Comparison of ENCODE assay signal across 8 cellular contexts in the genomic region with DNA sequence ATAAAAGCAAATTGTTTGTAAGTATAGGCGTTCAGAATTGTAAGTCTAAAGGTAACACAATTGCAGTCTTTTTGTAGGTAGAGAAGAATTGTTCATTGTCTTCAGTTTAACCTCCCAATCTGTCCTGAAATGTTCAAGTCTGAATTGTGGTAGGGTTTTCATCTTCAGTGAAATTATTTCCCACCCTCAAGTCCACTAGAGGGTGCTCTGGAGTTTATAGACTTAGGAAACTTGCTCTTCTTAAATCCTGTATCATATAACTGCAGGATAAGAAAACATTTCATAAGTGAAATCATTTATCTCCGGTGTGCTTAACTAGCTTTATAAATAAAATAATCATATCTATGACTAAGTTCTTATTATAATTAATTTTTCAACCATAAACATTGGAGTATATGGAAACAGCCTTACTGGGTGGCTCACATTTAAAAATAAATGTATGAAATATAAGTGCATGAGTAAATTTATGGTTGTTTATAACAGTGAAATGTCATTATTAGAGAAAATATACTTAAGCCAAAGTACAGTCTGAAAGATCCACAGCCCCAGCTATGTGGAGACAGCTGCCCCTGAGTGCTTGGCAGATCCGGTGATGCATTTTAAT.
DNase-seq lines count a peak whose midpoint lies in the region; ATAC-seq and TF ChIP-seq lines count a peak whose summit lies in the region.

No MANE protein-coding gene starts in this region.

- H3K79me1 ChIP-seq in IMR-90 (ENCODE audit: low read depth in 1 of 2, low read length in 2 of 2): peaks cover 38 to 78% of the 10 kb centered on the region in 2 experiments

- DNase-seq in IMR-90 (peak; percentile 74), Panc1 (ENCODE audit: low read depth, low spot score) (peak; percentile 30), midbrain (lab: John Stamatoyannopoulos, UW) (peak; percentile 59), NCI-H187 treated with DMSO at 0.1 percent for 48 hours (lab: John Stamatoyannopoulos, UW) (no peak)
- peak in 2 of 3 experiments; percentile 10 to 12 for DNase-seq in effector memory CD8-positive, alpha-beta T cell
- no peak for DNase-seq in activated naive CD4-positive, alpha-beta T cell treated with anti-CD3 and anti-CD28 coated beads for 36 hours

- peak overlapping the region; percentile 93 for H2AK5ac ChIP-seq in IMR-90 (ENCODE audit: low read depth, low read length)

- no TSS peak for BruUV-seq in IMR-90 (replicated peaks; lab: Mats Ljungman, UMichigan)
- no TSS peak for BruUV-seq in Panc1 (replicated peaks; lab: Mats Ljungman, UMichigan)

- peak overlapping the region; percentile 14; the same call in 1 of the 2 replicates for H3K9ac ChIP-seq in IMR-90 (ENCODE audit: low read depth, low read length)

- intact Hi-C loops in IMR-90 (cut with micrococcal nuclease) (loop anchor here (1.0 kb wide), 1 partner anchor 249 kb away; no protein-coding TSS in a partner anchor), Panc1 (cut with micrococcal nuclease; ENCODE audit: unreplicated experiment) (no loop called here)
- intact Hi-C loops in activated naive CD4-positive, alpha-beta T cell treated with anti-CD3 and anti-CD28 coated beads for 36 hours (cut with micrococcal nuclease): loop anchor here (1.0 to 5.0 kb wide), 5 partner anchors 14 to 410 kb away; no protein-coding TSS in a partner anchor

- no peak overlapping the region for H3K4me2 ChIP-seq in DOHH2 (ENCODE audit: low read length)
- H3K4me2 ChIP-seq in IMR-90 (ENCODE audit: low read depth, low read length): no peak overlapping the region

- H3K4me3 ChIP-seq in DOHH2 (ENCODE audit: low read length): no peak overlapping the region
- no peak overlapping the region for H3K4me3 ChIP-seq in IMR-90 (ENCODE audit: insufficient read depth, low read depth, low read length)
- no peak overlapping the region for H3K4me3 ChIP-seq in Panc1 (ENCODE audit: low read depth in 2 of 2, low read length in 2 of 2)

- peak overlapping the region; percentile 54; the same call in 2 of the 3 replicates for H2BK15ac ChIP-seq in IMR-90 (ENCODE audit: low read depth, low read length)

- peak overlapping the region; percentile 14 to 68; a peak in 2 of 4 replicates for H4K8ac ChIP-seq in IMR-90 (ENCODE audit: low read depth in 2 of 2, low read length in 2 of 2)

- H3K9me1 ChIP-seq in IMR-90 (ENCODE audit: insufficient read depth, low read length): peaks cover 22% of the 10 kb centered on the region

- no peaks in the 10 kb centered on the region for H3K27me3 ChIP-seq in DOHH2 (ENCODE audit: control insufficient read depth, low read length)
- H3K27me3 ChIP-seq in IMR-90 (ENCODE audit: control insufficient read depth, insufficient read depth, low read length): no peaks in the 10 kb centered on the region
- no peaks in the 10 kb centered on the region for H3K27me3 ChIP-seq in Panc1 (ENCODE audit: control insufficient read depth, insufficient read depth, low read length)

- H3K4ac ChIP-seq in IMR-90 (ENCODE audit: low read depth, low read length): peak overlapping the region; percentile 79

- H3K18ac ChIP-seq in IMR-90 (ENCODE audit: low read depth, low read length): peak overlapping the region; percentile 33; the same call in 1 of the 2 replicates

- ATAC-seq in IMR-90 (ENCODE audit: low read depth): peak; percentile 30; the same call in 1 of the 2 replicates
- ATAC-seq in Panc1: 0 out of 2 replicates have a peak, but pooled peaks have one; percentile 44
- no peak for ATAC-seq in effector memory CD8-positive, alpha-beta T cell (replicated peaks)
- ATAC-seq in stimulated activated memory B cell treated with anti-CD40 and anti-IgM and Interleukin-4, amounts not matched to agents 10 μg/mL and 1 μg/mL and 100 μg/mL, for 72 hours: no peak

- TF ChIP-seq CTCF in DOHH2 (IDR thresholded peaks at IDR 0.05; ENCODE audit: low read depth, low read length, poor library complexity, severe bottlenecking) (peak; percentile 66), IMR-90 (conservative IDR thresholded peaks at IDR 0.05; ENCODE audit: low read depth, low read length) (peak; percentile 69), Panc1 (IDR thresholded peaks at IDR 0.05) (peak; percentile 76; the same call in 1 of the 2 replicates)

- H3K36me3 ChIP-seq in DOHH2 (ENCODE audit: control insufficient read depth, low read length): peaks cover 34% of the 10 kb centered on the region
- peaks cover 60% of the 10 kb centered on the region for H3K36me3 ChIP-seq in IMR-90 (ENCODE audit: control insufficient read depth, insufficient read depth, low read length)
- peaks cover 53% of the 10 kb centered on the region for H3K36me3 ChIP-seq in Panc1 (ENCODE audit: control insufficient read depth, insufficient read depth, low read length)

- peak; percentile 49 for TF ChIP-seq RAD21 in IMR-90 (IDR thresholded peaks at IDR 0.05; ENCODE audit: low read length)

- 100% methylated on average over 1 of the region's 3 CpGs; no CpG with 5 or more reads in 1 of the 2 experiments for WGBS in IMR-90 (ENCODE audit: extremely low coverage in 2 of 2, insufficient read length in 1 of 2), 2 experiments

- H2AK9ac ChIP-seq in IMR-90 (replicated peaks; ENCODE audit: low read depth, low read length, poor library complexity): peak overlapping the region; percentile 1

- H4K5ac ChIP-seq in IMR-90 (ENCODE audit: low read depth, low read length): no peak overlapping the region

- no peak overlapping the region for H3K4me3 Mint-ChIP-seq in effector memory CD8-positive, alpha-beta T cell
- H3K4me3 Mint-ChIP-seq in stimulated activated memory B cell treated with anti-CD40 and anti-IgM and Interleukin-4, amounts not matched to agents 10 μg/mL and 1 μg/mL and 100 μg/mL, for 72 hours: no peak overlapping the region
- H3K4me3 Mint-ChIP-seq in activated naive CD4-positive, alpha-beta T cell treated with anti-CD3 and anti-CD28 coated beads for 36 hours: no peak overlapping the region

- H4K91ac ChIP-seq in IMR-90 (ENCODE audit: insufficient read depth, low read depth, low read length): peak overlapping the region; percentile 59

- H3K27ac ChIP-seq in DOHH2 (ENCODE audit: low read depth, low read length): no peak overlapping the region
- peak overlapping the region; percentile 53 for H3K27ac ChIP-seq in IMR-90 (ENCODE audit: insufficient read depth, low read length)
- no peak overlapping the region for H3K27ac ChIP-seq in Panc1 (ENCODE audit: low read length)

- H3K4me1 ChIP-seq in DOHH2 (ENCODE audit: control insufficient read depth, low read length): no peaks in the 10 kb centered on the region
- peaks cover 37% of the 10 kb centered on the region for H3K4me1 ChIP-seq in IMR-90 (ENCODE audit: control insufficient read depth, insufficient read depth, low read length)
- no peaks in the 10 kb centered on the region for H3K4me1 ChIP-seq in Panc1 (ENCODE audit: control insufficient read depth, insufficient read depth, low read length)

- peaks cover 3 to 6% of the 10 kb centered on the region in 2 donors for H3K4me1 Mint-ChIP-seq in effector memory CD8-positive, alpha-beta T cell (ENCODE audit: low read depth in 2 of 2)
- peaks cover 9% of the 10 kb centered on the region for H3K4me1 Mint-ChIP-seq in stimulated activated memory B cell treated with anti-CD40 and anti-IgM and Interleukin-4, amounts not matched to agents 10 μg/mL and 1 μg/mL and 100 μg/mL, for 72 hours
- peaks cover 12% of the 10 kb centered on the region for H3K4me1 Mint-ChIP-seq in activated naive CD4-positive, alpha-beta T cell treated with anti-CD3 and anti-CD28 coated beads for 36 hours (ENCODE audit: low read depth)

- peak overlapping the region; percentile 57; the same call in 1 of the 2 replicates for H3K56ac ChIP-seq in IMR-90 (ENCODE audit: extremely low read depth, insufficient read depth, low read length)

- H3K9me2 ChIP-seq in DOHH2 (replicated peaks; ENCODE audit: control insufficient read depth, low read length): no peaks in the 10 kb centered on the region

- POLR2A ChIA-PET in IMR-90 (lab: Charles Lee; ENCODE audit: unreplicated experiment) (no interaction called here), Panc1 (lab: Charles Lee) (no interaction called here)

- peak overlapping the region; percentile 24 for H2AFZ ChIP-seq in IMR-90 (replicated peaks; ENCODE audit: low read length, poor library complexity)

- peaks cover 4 to 9% of the 10 kb centered on the region in 2 donors for H3K9me3 Mint-ChIP-seq in effector memory CD8-positive, alpha-beta T cell
- peaks cover 6% of the 10 kb centered on the region for H3K9me3 Mint-ChIP-seq in stimulated activated memory B cell treated with anti-CD40 and anti-IgM and Interleukin-4, amounts not matched to agents 10 μg/mL and 1 μg/mL and 100 μg/mL, for 72 hours
- peaks cover 5% of the 10 kb centered on the region for H3K9me3 Mint-ChIP-seq in activated naive CD4-positive, alpha-beta T cell treated with anti-CD3 and anti-CD28 coated beads for 36 hours

- peak overlapping the region; percentile 75 for H2BK5ac ChIP-seq in IMR-90 (ENCODE audit: low read depth, low read length, poor library complexity, severe bottlenecking)

- peaks cover 4% of the 10 kb centered on the region for H3K36me3 Mint-ChIP-seq in effector memory CD8-positive, alpha-beta T cell (ENCODE audit: insufficient read depth)
- peaks cover 58% of the 10 kb centered on the region for H3K36me3 Mint-ChIP-seq in stimulated activated memory B cell treated with anti-CD40 and anti-IgM and Interleukin-4, amounts not matched to agents 10 μg/mL and 1 μg/mL and 100 μg/mL, for 72 hours
- no peaks in the 10 kb centered on the region for H3K36me3 Mint-ChIP-seq in activated naive CD4-positive, alpha-beta T cell treated with anti-CD3 and anti-CD28 coated beads for 36 hours (ENCODE audit: low read depth)

- no peak for TF ChIP-seq POLR2A in IMR-90 (IDR thresholded peaks at IDR 0.05; ENCODE audit: low read depth, low read length)

- in situ Hi-C loops in IMR-90 (cut with MboI; ENCODE audit: low sequenced_read_pairs): no loop called here
- in situ Hi-C loops in Panc1 (cut with HindIII; ENCODE audit: low pct_unique_long_range_greater_than_20kb, low sequenced_read_pairs): no loop called here

- H4K20me1 ChIP-seq in DOHH2 (ENCODE audit: control insufficient read depth, insufficient read depth, low read depth, low read length) (no peaks in the 10 kb centered on the region), IMR-90 (ENCODE audit: insufficient read depth, low read length) (peaks cover 85% of the 10 kb centered on the region)

- H3K9me3 ChIP-seq in DOHH2 (ENCODE audit: control insufficient read depth, insufficient read depth, low read length): no peaks in the 10 kb centered on the region; the same call in 1 of the 2 replicates
- H3K9me3 ChIP-seq in IMR-90 (ENCODE audit: control insufficient read depth, insufficient read depth, low read length): no peaks in the 10 kb centered on the region
- no peaks in the 10 kb centered on the region for H3K9me3 ChIP-seq in Panc1 (ENCODE audit: control insufficient read depth, insufficient read depth, low read depth, low read length)

- H3F3A ChIP-seq in DOHH2 (ENCODE audit: control insufficient read depth, insufficient read depth): no peaks in the 10 kb centered on the region

- H3K79me2 ChIP-seq in DOHH2 (ENCODE audit: control insufficient read depth, low read length): no peaks in the 10 kb centered on the region

- dilution Hi-C loops in IMR-90 (cut with HindIII; ENCODE audit: low sequenced_read_pairs, unreplicated experiment): no loop called here

- H3K23ac ChIP-seq in IMR-90 (ENCODE audit: low read depth, low read length): peak overlapping the region; percentile 57; the same call in 1 of the 2 replicates

- peak overlapping the region; percentile 1; the same call in 1 of the 2 replicates for H2BK20ac ChIP-seq in IMR-90 (ENCODE audit: low read depth, low read length)

- H2BK120ac ChIP-seq in IMR-90 (ENCODE audit: low read depth, low read length): peak overlapping the region; percentile 59

- peak overlapping the region; percentile 69 for H3K14ac ChIP-seq in IMR-90 (replicated peaks; ENCODE audit: low read depth, low read length)

- H3K27me3 Mint-ChIP-seq in effector memory CD8-positive, alpha-beta T cell: no peaks in the 10 kb centered on the region
- H3K27me3 Mint-ChIP-seq in stimulated activated memory B cell treated with anti-CD40 and anti-IgM and Interleukin-4, amounts not matched to agents 10 μg/mL and 1 μg/mL and 100 μg/mL, for 72 hours: no peaks in the 10 kb centered on the region
- no peaks in the 10 kb centered on the region for H3K27me3 Mint-ChIP-seq in activated naive CD4-positive, alpha-beta T cell treated with anti-CD3 and anti-CD28 coated beads for 36 hours (ENCODE audit: low read depth)

- no peak overlapping the region for H3K27ac Mint-ChIP-seq in effector memory CD8-positive, alpha-beta T cell
- H3K27ac Mint-ChIP-seq in stimulated activated memory B cell treated with anti-CD40 and anti-IgM and Interleukin-4, amounts not matched to agents 10 μg/mL and 1 μg/mL and 100 μg/mL, for 72 hours: no peak overlapping the region
- no peak overlapping the region for H3K27ac Mint-ChIP-seq in activated naive CD4-positive, alpha-beta T cell treated with anti-CD3 and anti-CD28 coated beads for 36 hours

- CTCF ChIA-PET in IMR-90 (lab: Yijun Ruan, JAX) (interaction anchor here (1.0 to 1.3 kb wide), 2 partner anchors 10 to 13 kb away, joined by 3 read pairs; no protein-coding TSS in a partner anchor), Panc1 (lab: Charles Lee) (interaction anchor here (1.7 kb wide), 1 partner anchor 249 kb away, joined by 4 read pairs; no protein-coding TSS in a partner anchor)
- CTCF ChIA-PET in activated naive CD4-positive, alpha-beta T cell treated with anti-CD3 and anti-CD28 coated beads for 36 hours (lab: Charles Lee): interaction anchor here (0.7 to 4.5 kb wide), 16 partner anchors 9 to 258 kb away, joined by 3 to 73 read pairs (median 4); no protein-coding TSS in a partner anchor

Comparison
In these comparisons a context has a peak if more than half of its experiments do, and no peak if none do; other contexts are left out.
1. ATAC-seq: peak in IMR-90 (single experiment) and Panc1 (single experiment); none in effector memory CD8-positive, alpha-beta T cell (single experiment) and stimulated activated memory B cell treated with anti-CD40 and anti-IgM and Interleukin-4, amounts not matched to agents 10 μg/mL and 1 μg/mL and 100 μg/mL, for 72 hours (single experiment).
2. DNase-seq: peak in IMR-90 (single experiment), Panc1 (single experiment), effector memory CD8-positive, alpha-beta T cell (2 of 3) and midbrain (single experiment); none in activated naive CD4-positive, alpha-beta T cell treated with anti-CD3 and anti-CD28 coated beads for 36 hours (single experiment) and NCI-H187 treated with DMSO at 0.1 percent for 48 hours (single experiment).
3. Peak in every context shown above with its lines, with median percentiles within 50 percentile points of each other: CTCF ChIP-seq.